27 cellular contexts compared by ENCODE assay signal in the genomic region with DNA sequence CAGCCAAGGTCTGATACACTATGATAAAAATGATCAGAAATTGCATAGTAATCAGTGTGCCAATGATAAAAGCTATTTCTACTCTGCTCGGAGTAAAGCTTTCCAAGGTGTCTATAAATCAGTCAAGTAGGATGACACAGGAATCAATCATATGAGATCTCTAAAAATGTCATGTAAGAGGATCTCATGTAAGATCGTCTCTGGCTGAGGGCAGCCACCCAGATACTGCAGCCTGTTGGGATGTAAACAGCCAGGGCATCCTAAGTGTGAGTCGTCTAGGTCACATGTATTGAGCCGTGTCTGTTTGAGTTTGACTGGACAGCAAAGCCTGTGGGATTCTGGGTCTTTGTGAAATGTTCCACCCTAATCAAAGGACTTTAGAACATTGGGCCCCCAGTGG. TPM values are rescaled to one million over a fixed set of nuclear protein-coding genes. Genes with fewer than 3 reads are reported as not detected.
DNase-seq lines count a peak whose midpoint lies in the region; ATAC-seq and TF ChIP-seq lines count a peak whose summit lies in the region.
"Had no signal": no experiment of that assay in that cellular context is flagged by ENCODE, and none has a peak within 500 bp of the region (broad histone marks: within the 10 kb centered on the region; RNA-seq: fewer than 3 reads in every experiment).

No MANE protein-coding gene starts in this region.

- no peak overlapping the region for H3K27ac Mint-ChIP-seq in activated CD4-positive, alpha-beta T cell treated with anti-CD3 and anti-CD28 coated beads for 36 hours
- H3K27ac Mint-ChIP-seq: CD4-positive, alpha-beta T cell had no signal

- POLR2A ChIA-PET in activated CD4-positive, alpha-beta T cell treated with anti-CD3 and anti-CD28 coated beads for 36 hours (lab: Charles Lee), result no interaction called here

- H3K9me3 ChIP-seq in osteoblast (ENCODE audit: low read depth, low read length), result no peaks in the 10 kb centered on the region
- H3K9me3 ChIP-seq: BLaER1 treated with 17β-estradiol and CSF1 and Interleukin-3, amounts not matched to agents 10 nM and 100 nM; HAP-1 had no signal

- H2AFZ ChIP-seq in osteoblast (ENCODE audit: low read length), result no peak overlapping the region

- no peaks in the 10 kb centered on the region for H3K36me3 Mint-ChIP-seq in activated CD4-positive, alpha-beta T cell treated with anti-CD3 and anti-CD28 coated beads for 36 hours (ENCODE audit: low read depth)

- no peak overlapping the region for H3K27ac ChIP-seq in osteoblast (ENCODE audit: low read depth, low read length)
- H3K27ac ChIP-seq: BLaER1 treated with 17β-estradiol and CSF1 and Interleukin-3, amounts not matched to agents 10 nM and 100 nM; RWPE1 had no signal

- no peaks in the 10 kb centered on the region for H3K4me1 ChIP-seq in osteoblast (ENCODE audit: insufficient read depth, low read length)
- H3K4me1 ChIP-seq: HAP-1 had no signal

- DNase-seq in ELR (ENCODE audit: low read depth) (peak; percentile 31), M059J (ENCODE audit: low read depth) (peak; percentile 13), fibroblast of mammary gland (ENCODE audit: low read depth) (peak; percentile 41), osteoblast (ENCODE audit: insufficient read length, low spot score, missing footprints) (peak; percentile 58), NCI-H446 treated with DMSO at 0.1 percent for 48 hours (lab: John Stamatoyannopoulos, UW) (no peak)
- DNase-seq in activated CD4-positive, alpha-beta T cell treated with anti-CD3 and anti-CD28 coated beads for 1 hour, result no peak
- no peak for DNase-seq in activated CD4-positive, alpha-beta T cell treated with anti-CD3 and anti-CD28 coated beads for 36 hours
- DNase-seq: AML-193; CD4-positive, alpha-beta T cell; GDM1; GOT3; KG1; MM.1S; NCI-H1092; NCI-H1436; NCI-H187; NCI-H69; SHP77 had no signal

- no peaks in the 10 kb centered on the region for H3K9me3 Mint-ChIP-seq in activated CD4-positive, alpha-beta T cell treated with anti-CD3 and anti-CD28 coated beads for 36 hours (ENCODE audit: low read depth)
- H3K9me3 Mint-ChIP-seq: CD4-positive, alpha-beta T cell had no signal

- CTCF ChIA-PET in activated CD4-positive, alpha-beta T cell treated with anti-CD3 and anti-CD28 coated beads for 36 hours (lab: Charles Lee), result no interaction called here

- H3K27me3 ChIP-seq in osteoblast (ENCODE audit: insufficient read depth, low read length), result no peaks in the 10 kb centered on the region
- H3K27me3 ChIP-seq: BLaER1 treated with 17β-estradiol and CSF1 and Interleukin-3, amounts not matched to agents 10 nM and 100 nM had no signal

- no peak overlapping the region for H3K4me2 ChIP-seq in osteoblast (ENCODE audit: insufficient read depth, low read length)
- H3K4me2 ChIP-seq: BLaER1 treated with 17β-estradiol and CSF1 and Interleukin-3, amounts not matched to agents 10 nM and 100 nM had no signal

- H4K20me1 ChIP-seq in osteoblast (ENCODE audit: insufficient read depth, low read length), result no peaks in the 10 kb centered on the region
- H4K20me1 ChIP-seq: BLaER1 treated with 17β-estradiol and CSF1 and Interleukin-3, amounts not matched to agents 10 nM and 100 nM had no signal

- no peak overlapping the region for H3K4me3 Mint-ChIP-seq in activated CD4-positive, alpha-beta T cell treated with anti-CD3 and anti-CD28 coated beads for 36 hours
- H3K4me3 Mint-ChIP-seq: CD4-positive, alpha-beta T cell had no signal

- H3K4me3 ChIP-seq in fibroblast of mammary gland (ENCODE audit: control insufficient read depth, low read depth, low read length) (no peak overlapping the region), osteoblast (ENCODE audit: insufficient read depth, low read length) (no peak overlapping the region)
- H3K4me3 ChIP-seq: BLaER1 treated with 17β-estradiol and CSF1 and Interleukin-3, amounts not matched to agents 10 nM and 100 nM; GM12878; HAP-1 had no signal

- no peaks in the 10 kb centered on the region for H3K27me3 Mint-ChIP-seq in activated CD4-positive, alpha-beta T cell treated with anti-CD3 and anti-CD28 coated beads for 36 hours
- H3K27me3 Mint-ChIP-seq: CD4-positive, alpha-beta T cell had no signal

- TF ChIP-seq CTCF in fibroblast of mammary gland (conservative IDR thresholded peaks at IDR 0.05; ENCODE audit: control insufficient read depth, insufficient read depth, low read depth, low read length) (no peak), osteoblast (IDR thresholded peaks at IDR 0.05; ENCODE audit: extremely low read depth, low read depth, low read length) (no peak)

- no peak for ATAC-seq in activated CD4-positive, alpha-beta T cell treated with anti-CD3 and anti-CD28 coated beads for 36 hours
- no peak for ATAC-seq in GM18517 (IDR thresholded peaks at IDR 0.05; ENCODE audit: unreplicated experiment)
- ATAC-seq: GM12878, Panc1 had no signal

- H3K4me1 Mint-ChIP-seq in activated CD4-positive, alpha-beta T cell treated with anti-CD3 and anti-CD28 coated beads for 36 hours, result no peaks in the 10 kb centered on the region

- intact Hi-C loops in activated CD4-positive, alpha-beta T cell treated with anti-CD3 and anti-CD28 coated beads for 36 hours (cut with DNase I, micrococcal nuclease), result no loop called here

- H3K79me2 ChIP-seq in osteoblast (ENCODE audit: insufficient read depth, low read length), result no peaks in the 10 kb centered on the region

- H3K36me3 ChIP-seq in osteoblast (ENCODE audit: insufficient read depth, low read length), result no peaks in the 10 kb centered on the region
- H3K36me3 ChIP-seq: BLaER1 treated with 17β-estradiol and CSF1 and Interleukin-3, amounts not matched to agents 10 nM and 100 nM; HAP-1 had no signal

RNA-seq across cellular contexts. Expression of a gene that starts 2.8 kb away (rescaled TPM):
- not detected in 2 replicates for total RNA-seq in M059J (2014; rRNA removed; shearing (Covaris generic))
- not detected in 2 replicates for total RNA-seq in osteoblast
- total RNA-seq in activated CD4-positive, alpha-beta T cell treated with anti-CD3 and anti-CD28 coated beads for 36 hours, result not detected
- total RNA-seq: CD4-positive, alpha-beta T cell; GM12878; NCI-H460; OCI-LY7; SK-MEL-5 had no signal

RNA-seq across cellular contexts. Expression of a gene that starts 13.4 kb away (rescaled TPM):
- total RNA-seq in M059J (2014; rRNA removed; shearing (Covaris generic)), result not detected in 2 replicates
- under 0.01 TPM in 1 of 2 replicates, not detected in the other for total RNA-seq in osteoblast
- not detected for total RNA-seq in activated CD4-positive, alpha-beta T cell treated with anti-CD3 and anti-CD28 coated beads for 36 hours
- total RNA-seq: CD4-positive, alpha-beta T cell; GM12878; NCI-H460; OCI-LY7; SK-MEL-5 had no signal

Comparison
In these comparisons a context has a peak if more than half of its experiments do, and no peak if none do; other contexts are left out.
1. DNase-seq: peak in ELR (single experiment), M059J (single experiment), fibroblast of mammary gland (single experiment) and osteoblast (single experiment); none in activated CD4-positive, alpha-beta T cell treated with anti-CD3 and anti-CD28 coated beads for 1 hour (single experiment), activated CD4-positive, alpha-beta T cell treated with anti-CD3 and anti-CD28 coated beads for 36 hours (single experiment) and NCI-H446 treated with DMSO at 0.1 percent for 48 hours (single experiment).